8 cellular contexts compared by ENCODE assay signal in genomic region chr19:18428837-18429674, GRCh38. TPM values are rescaled to one million over a fixed set of nuclear protein-coding genes. Genes with fewer than 3 reads are reported as not detected.
DNase-seq lines count a peak whose midpoint lies in the region; ATAC-seq and TF ChIP-seq lines count a peak whose summit lies in the region.

No MANE protein-coding gene starts in this region.

- intact Hi-C loops in heart left ventricle (cut with DNase I): no loop called here

- H3K36me3 Mint-ChIP-seq in activated naive CD4-positive, alpha-beta T cell treated with anti-CD3 and anti-CD28 coated beads, Interleukin-2, amount 50 U/mL, for 72 hours: no peaks in the 10 kb centered on the region
- no peaks in the 10 kb centered on the region for H3K36me3 Mint-ChIP-seq in progenitor cell of endocrine pancreas (ENCODE audit: insufficient read depth)

- H3K9me3 ChIP-seq in AG04450 (ENCODE audit: control insufficient read depth, insufficient read depth, low read length): no peaks in the 10 kb centered on the region
- no peaks in the 10 kb centered on the region for H3K9me3 ChIP-seq in heart left ventricle

- H3K9me3 Mint-ChIP-seq in activated naive CD4-positive, alpha-beta T cell treated with anti-CD3 and anti-CD28 coated beads, Interleukin-2, amount 50 U/mL, for 72 hours: no peaks in the 10 kb centered on the region
- H3K9me3 Mint-ChIP-seq in progenitor cell of endocrine pancreas (ENCODE audit: low read depth): no peaks in the 10 kb centered on the region

- H3K36me3 ChIP-seq in heart left ventricle: peaks cover 0 to 6% (median 0%) of the 10 kb centered on the region in 9 donors

- POLR2A ChIA-PET in AG04450 (lab: Yijun Ruan, JAX): interaction anchor here (1.6 kb wide), 1 partner anchor 10 kb away, joined by 6 read pairs; the partner anchor contains the start of gene SSBP4

- H3K4me1 Mint-ChIP-seq in progenitor cell of endocrine pancreas (ENCODE audit: low read depth): peaks cover 3% of the 10 kb centered on the region

- 6 to 19% (median 14%) methylated on average over 4 to 76 of the region's 76 CpGs for WGBS in heart left ventricle, 4 donors

- TF ChIP-seq POLR2A in heart left ventricle (IDR thresholded peaks at IDR 0.05): no peak

- peaks cover under 1% of the 10 kb centered on the region for H3K27me3 Mint-ChIP-seq in progenitor cell of endocrine pancreas

- CTCF ChIA-PET in AG04450 (lab: Charles Lee): no interaction called here

- ATAC-seq in HG03571 (IDR thresholded peaks at IDR 0.05; ENCODE audit: unreplicated experiment) (peak; percentile 56), heart left ventricle (peak in 3 of 4 donors; percentile 53 to 67 (median 57))
- peak; percentile 81 to 86 for ATAC-seq in activated naive CD4-positive, alpha-beta T cell treated with anti-CD3 and anti-CD28 coated beads, Interleukin-2, amount 50 U/mL, for 72 hours

- no peak overlapping the region for H3K4me3 Mint-ChIP-seq in progenitor cell of endocrine pancreas (ENCODE audit: low read depth)

- peaks cover 18 to 77% (median 50%) of the 10 kb centered on the region in 12 donors for H3K4me1 ChIP-seq in heart left ventricle

- no peak overlapping the region for H3K27ac Mint-ChIP-seq in activated naive CD4-positive, alpha-beta T cell treated with anti-CD3 and anti-CD28 coated beads, Interleukin-2, amount 50 U/mL, for 72 hours
- no peak overlapping the region for H3K27ac Mint-ChIP-seq in progenitor cell of endocrine pancreas

- no peak for DNase-seq in AG04450 (ENCODE audit: low read depth, low spot score)
- peak; percentile 96 for DNase-seq in GM19238 (ENCODE audit: insufficient read length, low spot score)
- DNase-seq in SK-N-DZ (ENCODE audit: low spot score): peak; percentile 85
- peak in 1 of 2 donors; percentile 75 for DNase-seq in activated naive CD4-positive, alpha-beta T cell treated with anti-CD3 and anti-CD28 coated beads, Interleukin-2, amount 50 U/mL, for 72 hours (ENCODE audit: low spot score in 2 of 2)
- DNase-seq in heart left ventricle: peak; percentile 82 to 90 (median 84)
- DNase-seq in progenitor cell of endocrine pancreas (ENCODE audit: low spot score, unreplicated experiment): peak; percentile 65
- DNase-seq in SKM-1 treated with dmso at 0.1 percent for 144 hours (lab: John Stamatoyannopoulos, UW; ENCODE audit: unreplicated experiment): no peak

- H3K4me3 ChIP-seq in AG04450 (ENCODE audit: low read depth, low read length) (no peak overlapping the region), heart left ventricle (peak overlapping the region in 11 of 12 donors; percentile 19 to 58 (median 53))

- no peaks in the 10 kb centered on the region for H3K27me3 ChIP-seq in AG04450 (ENCODE audit: control insufficient read depth, insufficient read depth, low read length)
- H3K27me3 ChIP-seq in heart left ventricle: no peaks in the 10 kb centered on the region

- TF ChIP-seq CTCF in AG04450 (IDR thresholded peaks at IDR 0.05; ENCODE audit: low read depth, low read length) (no peak), heart left ventricle (IDR thresholded peaks at IDR 0.05) (no peak), progenitor cell of endocrine pancreas (IDR thresholded peaks at IDR 0.05; ENCODE audit: unreplicated experiment) (no peak)

- H3K27ac ChIP-seq in AG04450 (ENCODE audit: low read depth, low read length) (peak overlapping the region; percentile 21), heart left ventricle (peak overlapping the region in 11 of 12 donors; percentile 57 to 89 (median 70))

RNA-seq across cellular contexts. Expression of gene ISYNA1, which starts 8.9 kb away (rescaled TPM):
- polyA plus RNA-seq in AG04450 (2011; rRNA removed) (13.3 and 19.2 TPM in 2 replicates), heart left ventricle (10 to 100 TPM; 14.0 to 52.6 TPM)
- polyA minus RNA-seq in AG04450 (2011; rRNA and poly(A)+ RNA removed): 13.2 and 18.3 TPM in 2 replicates
- 121 and 123 TPM in 2 replicates for polyA plus RNA-seq in SK-N-DZ (2014; cell fraction: cytosol; rRNA removed)
- polyA plus RNA-seq in SK-N-DZ (2014; cell fraction: nucleus; rRNA removed): 702 and 880 TPM in 2 replicates
- 10 to 100 TPM; 19.7 to 30.8 TPM for total RNA-seq in activated naive CD4-positive, alpha-beta T cell treated with anti-CD3 and anti-CD28 coated beads, Interleukin-2, amount 50 U/mL, for 72 hours
- total RNA-seq in heart left ventricle (10 to 100 TPM; 17.6 to 60.6 (median 24.0) TPM), progenitor cell of endocrine pancreas (234 TPM in 2 replicates)

RNA-seq across cellular contexts. Expression of gene SSBP4, which starts 9.9 kb away (rescaled TPM):
- polyA plus RNA-seq in AG04450 (2011; rRNA removed) (9.4 and 12.6 TPM in 2 replicates), heart left ventricle (10 to 100 TPM; 29.1 to 37.3 TPM)
- 18.0 and 18.5 TPM in 2 replicates for polyA minus RNA-seq in AG04450 (2011; rRNA and poly(A)+ RNA removed)
- polyA plus RNA-seq in SK-N-DZ (2014; cell fraction: cytosol; rRNA removed): 123 and 163 TPM in 2 replicates
- 351 and 529 TPM in 2 replicates for polyA plus RNA-seq in SK-N-DZ (2014; cell fraction: nucleus; rRNA removed)
- 100 to 1,000 TPM in 1 of 2 donors, 10 to 100 TPM in 1; 31.7 to 102 TPM for total RNA-seq in activated naive CD4-positive, alpha-beta T cell treated with anti-CD3 and anti-CD28 coated beads, Interleukin-2, amount 50 U/mL, for 72 hours
- total RNA-seq in heart left ventricle (10 to 100 TPM; 23.5 to 89.8 (median 29.4) TPM), progenitor cell of endocrine pancreas (57.7 and 61.8 TPM in 2 replicates)

RNA-seq across cellular contexts. Expression of gene LRRC25, which starts 31.6 kb away (rescaled TPM):
- polyA plus RNA-seq in AG04450 (2011; rRNA removed) (0.12 and 0.32 TPM in 2 replicates), heart left ventricle (1 to 10 TPM in 1 of 2 donors, under 1 TPM in 1; 0.88 to 2.8 TPM)
- 0.17 and 0.60 TPM in 2 replicates for polyA minus RNA-seq in AG04450 (2011; rRNA and poly(A)+ RNA removed)
- polyA plus RNA-seq in SK-N-DZ (2014; cell fraction: cytosol; rRNA removed): 0.10 TPM in 1 of 2 replicates, not detected in the other
- not detected in 2 replicates for polyA plus RNA-seq in SK-N-DZ (2014; cell fraction: nucleus; rRNA removed)
- not detected for total RNA-seq in activated naive CD4-positive, alpha-beta T cell treated with anti-CD3 and anti-CD28 coated beads, Interleukin-2, amount 50 U/mL, for 72 hours
- total RNA-seq in heart left ventricle (10 to 100 TPM in 2 of 9 donors, 1 to 10 TPM in 6, under 1 TPM in 1; 0.83 to 33.0 (median 3.1) TPM), progenitor cell of endocrine pancreas (not detected in 2 replicates)

RNA-seq across cellular contexts. Expression of gene GDF15, which starts 43.1 kb away (rescaled TPM):
- polyA plus RNA-seq in AG04450 (2011; rRNA removed) (25.0 and 35.9 TPM in 2 replicates), heart left ventricle (under 1 TPM; 0.33 to 0.50 TPM)
- 9.5 and 14.5 TPM in 2 replicates for polyA minus RNA-seq in AG04450 (2011; rRNA and poly(A)+ RNA removed)
- 0.28 TPM in 1 of 2 replicates, not detected in the other for polyA plus RNA-seq in SK-N-DZ (2014; cell fraction: cytosol; rRNA removed)
- not detected in 2 replicates for polyA plus RNA-seq in SK-N-DZ (2014; cell fraction: nucleus; rRNA removed)
- 1 to 10 TPM in 1 of 2 donors, under 1 TPM in 1; 0.29 to 1.4 TPM for total RNA-seq in activated naive CD4-positive, alpha-beta T cell treated with anti-CD3 and anti-CD28 coated beads, Interleukin-2, amount 50 U/mL, for 72 hours
- total RNA-seq in heart left ventricle (1 to 10 TPM in 4 of 9 donors, under 1 TPM in 5; 0.69 to 5.7 (median 0.99) TPM), progenitor cell of endocrine pancreas (10.5 and 14.4 TPM in 2 replicates)

Comparison
In these comparisons a context has a peak if more than half of its experiments do, and no peak if none do; other contexts are left out.
1. DNase-seq: peak in GM19238 (single experiment), SK-N-DZ (single experiment), heart left ventricle (5 of 5) and progenitor cell of endocrine pancreas (single experiment); none in AG04450 (single experiment) and SKM-1 treated with dmso at 0.1 percent for 144 hours (single experiment).
2. Peak in every context shown above with its lines, with median percentiles within 50 percentile points of each other: ATAC-seq.